In the genomic region with DNA sequence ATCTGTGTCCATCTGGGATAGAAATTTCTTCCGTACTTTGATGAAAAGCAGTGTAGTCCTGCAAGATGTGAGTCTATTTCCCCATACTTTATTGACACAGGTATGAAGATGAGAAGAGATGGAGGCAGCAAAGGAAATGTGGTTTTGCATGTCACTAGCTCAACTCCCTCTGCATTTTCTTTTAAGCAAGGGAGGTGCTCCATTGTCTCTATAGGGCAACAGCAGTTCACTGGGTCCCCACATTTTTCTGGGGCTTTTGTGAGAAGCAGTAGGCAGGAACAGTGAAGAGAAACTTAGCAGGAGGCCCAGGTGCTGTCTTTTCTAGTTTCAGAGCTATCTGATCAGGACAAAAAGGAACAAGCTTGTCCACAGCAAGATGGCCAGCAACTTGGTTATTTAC, we compare ENCODE assay signal across 15 cellular contexts. TPM values are rescaled to one million over a fixed set of nuclear protein-coding genes. Genes with fewer than 3 reads are reported as not detected.
DNase-seq lines count a peak whose midpoint lies in the region; ATAC-seq and TF ChIP-seq lines count a peak whose summit lies in the region.
"Had no signal": no experiment of that assay in that cellular context is flagged by ENCODE, and none has a peak within 500 bp of the region (broad histone marks: within the 10 kb centered on the region; RNA-seq: fewer than 3 reads in every experiment).

No MANE protein-coding gene starts in this region.

- H2AFZ ChIP-seq in neural progenitor cell (replicated peaks) = no peak overlapping the region

- no peak for TF ChIP-seq CTCF in neural progenitor cell (IDR thresholded peaks at IDR 0.05)
- TF ChIP-seq CTCF in omental fat pad (IDR thresholded peaks at IDR 0.05) = no peak

- peak overlapping the region; percentile 63 for H3K27ac ChIP-seq in neural progenitor cell
- H3K27ac ChIP-seq: brain microvascular endothelial cell had no signal

- no peaks in the 10 kb centered on the region for H3K27me3 ChIP-seq in neural progenitor cell
- H3K27me3 ChIP-seq: brain microvascular endothelial cell, stomach had no signal

- peak overlapping the region; percentile 86 for H3K27ac Mint-ChIP-seq in activated CD4-positive, alpha-beta T cell treated with anti-CD3 and anti-CD28 coated beads, Interleukin-2, amount 10 ng/mL, durations not matched to agents 7 days and 5 days
- peak overlapping the region; percentile 82 for H3K27ac Mint-ChIP-seq in activated CD8-positive, alpha-beta T cell treated with anti-CD3 and anti-CD28 coated beads, Interleukin-2, amount 10 ng/mL, durations not matched to agents 7 days and 5 days
- H3K27ac Mint-ChIP-seq in neural progenitor cell = no peak overlapping the region

- peak overlapping the region; percentile 18 for H3K4me3 Mint-ChIP-seq in activated CD4-positive, alpha-beta T cell treated with anti-CD3 and anti-CD28 coated beads, Interleukin-2, amount 10 ng/mL, durations not matched to agents 7 days and 5 days
- peak overlapping the region; percentile 34 for H3K4me3 Mint-ChIP-seq in activated CD8-positive, alpha-beta T cell treated with anti-CD3 and anti-CD28 coated beads, Interleukin-2, amount 10 ng/mL, durations not matched to agents 7 days and 5 days
- H3K4me3 Mint-ChIP-seq in neural progenitor cell = no peak overlapping the region

- ATAC-seq in HG03025 (IDR thresholded peaks at IDR 0.05; ENCODE audit: low FRiP score, unreplicated experiment) = peak; percentile 29
- no peak for ATAC-seq in activated CD8-positive, alpha-beta T cell treated with anti-CD3 and anti-CD28 coated beads, Interleukin-2, amount 10 ng/mL, durations not matched to agents 7 days and 5 days
- no peak for ATAC-seq in omental fat pad (ENCODE audit: low FRiP score)
- ATAC-seq: sciatic nerve had no signal

- H3K4me1 ChIP-seq in neural progenitor cell = peaks cover 6% of the 10 kb centered on the region
- H3K4me1 ChIP-seq: HAP-1 had no signal

- CTCF ChIA-PET in activated CD4-positive, alpha-beta T cell treated with anti-CD3 and anti-CD28 coated beads, Interleukin-2, amount 10 ng/mL, durations not matched to agents 7 days and 5 days (lab: Charles Lee) = interaction anchor here (1.0 to 2.1 kb wide), 6 partner anchors 9 to 28 kb away, joined by 3 to 5 read pairs (median 4); no protein-coding TSS in a partner anchor
- CTCF ChIA-PET in activated CD8-positive, alpha-beta T cell treated with anti-CD3 and anti-CD28 coated beads, Interleukin-2, amount 10 ng/mL, durations not matched to agents 7 days and 5 days (lab: Charles Lee) = interaction anchor here (1.0 to 3.2 kb wide), 10 partner anchors 9 to 170 kb away, joined by 3 to 21 read pairs (median 4); no protein-coding TSS in a partner anchor

- no peak overlapping the region for H3K4me3 ChIP-seq in neural progenitor cell
- H3K4me3 ChIP-seq: HAP-1, lung, stomach had no signal

- POLR2A ChIA-PET in activated CD4-positive, alpha-beta T cell treated with anti-CD3 and anti-CD28 coated beads, Interleukin-2, amount 10 ng/mL, durations not matched to agents 7 days and 5 days (lab: Charles Lee) = interaction anchor here (1.3 kb wide), 1 partner anchor 36 kb away, joined by 3 read pairs; the partner anchor contains the start of gene C21orf91
- POLR2A ChIA-PET in activated CD8-positive, alpha-beta T cell treated with anti-CD3 and anti-CD28 coated beads, Interleukin-2, amount 10 ng/mL, durations not matched to agents 7 days and 5 days (lab: Charles Lee) = interaction anchor here (1.2 to 2.2 kb wide), 3 partner anchors 9 to 37 kb away, joined by 3 to 19 read pairs (median 11); partner anchors contain the start of gene C21orf91

- H4K20me1 ChIP-seq in neural progenitor cell (ENCODE audit: low read depth) = no peaks in the 10 kb centered on the region

- H3K4me2 ChIP-seq in neural progenitor cell = no peak overlapping the region

- H3K9me3 ChIP-seq in neural progenitor cell (ENCODE audit: low read depth) = no peaks in the 10 kb centered on the region
- H3K9me3 ChIP-seq: HAP-1, stomach had no signal

- no peaks in the 10 kb centered on the region for H3K27me3 Mint-ChIP-seq in activated CD4-positive, alpha-beta T cell treated with anti-CD3 and anti-CD28 coated beads, Interleukin-2, amount 10 ng/mL, durations not matched to agents 7 days and 5 days
- H3K27me3 Mint-ChIP-seq in activated CD8-positive, alpha-beta T cell treated with anti-CD3 and anti-CD28 coated beads, Interleukin-2, amount 10 ng/mL, durations not matched to agents 7 days and 5 days (ENCODE audit: low read depth) = no peaks in the 10 kb centered on the region
- no peaks in the 10 kb centered on the region for H3K27me3 Mint-ChIP-seq in neural progenitor cell (ENCODE audit: insufficient read depth, low read depth)

- peaks cover 87% of the 10 kb centered on the region for H3K4me1 Mint-ChIP-seq in activated CD4-positive, alpha-beta T cell treated with anti-CD3 and anti-CD28 coated beads, Interleukin-2, amount 10 ng/mL, durations not matched to agents 7 days and 5 days
- H3K4me1 Mint-ChIP-seq in activated CD8-positive, alpha-beta T cell treated with anti-CD3 and anti-CD28 coated beads, Interleukin-2, amount 10 ng/mL, durations not matched to agents 7 days and 5 days (ENCODE audit: low read depth) = peaks cover 91% of the 10 kb centered on the region
- H3K4me1 Mint-ChIP-seq in neural progenitor cell = no peaks in the 10 kb centered on the region

- peaks cover 7% of the 10 kb centered on the region for H3K36me3 ChIP-seq in neural progenitor cell
- H3K36me3 ChIP-seq: brain microvascular endothelial cell, HAP-1 had no signal

- peaks cover 10% of the 10 kb centered on the region for H3F3A ChIP-seq in neural progenitor cell (ENCODE audit: low read depth)

- DNase-seq in activated CD4-positive, alpha-beta T cell treated with anti-CD3 and anti-CD28 coated beads, Interleukin-2, amount 10 ng/mL, durations not matched to agents 7 days and 5 days = peak; percentile 46
- no peak for DNase-seq in activated CD4-positive, alpha-beta T cell treated with anti-CD3 and anti-CD28 coated beads for 4 hours
- DNase-seq in activated CD8-positive, alpha-beta T cell treated with anti-CD3 and anti-CD28 coated beads, Interleukin-2, amount 10 ng/mL, durations not matched to agents 7 days and 5 days = peak; percentile 46
- no peak for DNase-seq in neural progenitor cell (ENCODE audit: low spot score)
- no peak for DNase-seq in omental fat pad (ENCODE audit: low spot score)
- DNase-seq in T-helper 9 cell = no peak
- no peak for DNase-seq in AML-193 (lab: John Stamatoyannopoulos, UW)
- DNase-seq: brain microvascular endothelial cell; effector CD8-positive, alpha-beta T cell; foreskin fibroblast; stomach had no signal

- H3K9ac ChIP-seq in neural progenitor cell = no peak overlapping the region

- H3K79me2 ChIP-seq in neural progenitor cell (ENCODE audit: low read depth) = no peaks in the 10 kb centered on the region

- H3K9me3 Mint-ChIP-seq in activated CD4-positive, alpha-beta T cell treated with anti-CD3 and anti-CD28 coated beads, Interleukin-2, amount 10 ng/mL, durations not matched to agents 7 days and 5 days = peaks cover 18% of the 10 kb centered on the region
- peaks cover 4% of the 10 kb centered on the region for H3K9me3 Mint-ChIP-seq in activated CD8-positive, alpha-beta T cell treated with anti-CD3 and anti-CD28 coated beads, Interleukin-2, amount 10 ng/mL, durations not matched to agents 7 days and 5 days (ENCODE audit: insufficient read depth)
- no peaks in the 10 kb centered on the region for H3K9me3 Mint-ChIP-seq in neural progenitor cell

- peaks cover 60% of the 10 kb centered on the region for H3K36me3 Mint-ChIP-seq in activated CD4-positive, alpha-beta T cell treated with anti-CD3 and anti-CD28 coated beads, Interleukin-2, amount 10 ng/mL, durations not matched to agents 7 days and 5 days (ENCODE audit: low read depth)
- peaks cover 74% of the 10 kb centered on the region for H3K36me3 Mint-ChIP-seq in activated CD8-positive, alpha-beta T cell treated with anti-CD3 and anti-CD28 coated beads, Interleukin-2, amount 10 ng/mL, durations not matched to agents 7 days and 5 days (ENCODE audit: low read depth)
- H3K36me3 Mint-ChIP-seq in neural progenitor cell = peaks cover 30% of the 10 kb centered on the region

RNA-seq across cellular contexts. Expression of gene C21orf91, which starts 37.1 kb away (rescaled TPM):
- 10 to 100 TPM; 41.5 to 56.3 TPM for total RNA-seq in activated CD4-positive, alpha-beta T cell treated with anti-CD3 and anti-CD28 coated beads, Interleukin-2, amount 10 ng/mL, durations not matched to agents 7 days and 5 days
- 10 to 100 TPM; 51.8 to 57.9 TPM for total RNA-seq in activated CD8-positive, alpha-beta T cell treated with anti-CD3 and anti-CD28 coated beads, Interleukin-2, amount 10 ng/mL, durations not matched to agents 7 days and 5 days
- total RNA-seq in neural progenitor cell (ENCODE audit: low replicate concordance) (34.3 and 59.9 TPM in 2 replicates), omental fat pad (10 to 100 TPM in 2 of 4 donors, 1 to 10 TPM in 2; 6.6 to 30.9 (median 9.2) TPM)

Comparison
In these comparisons a context has a peak if more than half of its experiments do, and no peak if none do; other contexts are left out.
1. DNase-seq: peak in activated CD4-positive, alpha-beta T cell treated with anti-CD3 and anti-CD28 coated beads, Interleukin-2, amount 10 ng/mL, durations not matched to agents 7 days and 5 days (single experiment) and activated CD8-positive, alpha-beta T cell treated with anti-CD3 and anti-CD28 coated beads, Interleukin-2, amount 10 ng/mL, durations not matched to agents 7 days and 5 days (single experiment); none in activated CD4-positive, alpha-beta T cell treated with anti-CD3 and anti-CD28 coated beads for 4 hours (0 of 2), neural progenitor cell (single experiment), omental fat pad (single experiment), T-helper 9 cell (single experiment) and AML-193 (0 of 2).